9 cellular contexts compared by ENCODE assay signal in the genomic region with DNA sequence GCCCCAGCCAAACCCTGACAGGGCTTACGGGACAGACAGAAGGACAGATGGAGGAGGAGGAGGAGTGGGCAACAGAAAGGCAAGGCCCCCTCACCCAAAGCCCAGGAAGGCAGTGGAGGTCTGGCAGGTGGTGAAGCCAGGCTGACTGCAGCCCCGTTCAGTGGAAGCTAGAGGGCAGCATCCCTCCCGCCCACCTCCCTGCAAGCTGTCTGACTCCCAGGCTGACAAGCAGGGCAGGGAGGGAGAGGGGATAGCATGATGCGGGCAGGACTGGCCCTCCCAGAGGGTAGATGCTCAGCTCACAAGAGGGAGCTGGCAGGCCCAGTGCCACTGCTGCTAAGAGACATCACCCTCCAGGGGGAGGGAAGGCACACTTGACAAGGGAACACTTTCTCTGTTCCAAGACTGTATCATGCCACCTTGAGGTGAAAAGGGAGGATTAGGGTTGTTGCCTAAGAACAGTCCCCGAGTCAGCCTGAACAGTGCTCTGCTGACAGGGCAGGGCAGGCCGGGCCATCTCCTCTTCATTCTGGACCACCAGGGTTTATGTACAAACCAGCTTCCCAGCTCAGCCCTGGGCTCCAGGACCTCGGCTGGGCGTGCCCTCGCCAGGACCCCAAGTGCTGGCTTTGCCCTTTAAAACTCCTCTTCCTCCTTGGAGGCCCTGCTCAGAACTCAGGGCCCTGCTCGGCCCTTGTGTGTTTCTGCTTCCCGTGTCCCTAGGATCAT.
A peak's percentile ranks its signal among the peaks of the same experiment; 100 is the strongest.
DNase-seq lines count a peak whose midpoint lies in the region; ATAC-seq and TF ChIP-seq lines count a peak whose summit lies in the region.
"Had no signal": no experiment of that assay in that cellular context is flagged by ENCODE, and none has a peak within 500 bp of the region (broad histone marks: within the 10 kb centered on the region; RNA-seq: fewer than 3 reads in every experiment).

No MANE protein-coding gene starts in this region.

- peak overlapping the region in 3 of 4 donors; percentile 45 to 90 (median 70) for H3K27ac ChIP-seq in tibial nerve

- peak; percentile 80 for DNase-seq in AG20443 (ENCODE audit: low spot score)
- DNase-seq in NCI-H2196 (lab: John Stamatoyannopoulos, UW; ENCODE audit: unreplicated experiment) = peak; percentile 20
- DNase-seq in activated CD4-positive, alpha-beta memory T cell treated with anti-CD3 and anti-CD28 coated beads for 36 hours = peak; percentile 76
- peak; percentile 20 for DNase-seq in epithelial cell of proximal tubule (ENCODE audit: low read depth)
- peak in 1 of 2 donors; percentile 15 for DNase-seq in tibial nerve (ENCODE audit: low spot score in 2 of 2)

- TF ChIP-seq EP300 in tibial nerve (IDR thresholded peaks at IDR 0.05) = no peak

- H3K36me3 ChIP-seq in tibial nerve = peaks cover 0 to 13% (median 0%) of the 10 kb centered on the region in 3 donors

- intact Hi-C loops in activated CD4-positive, alpha-beta memory T cell treated with anti-CD3 and anti-CD28 coated beads for 36 hours (cut with micrococcal nuclease) = loop anchor here (1.0 to 5.0 kb wide), 3 partner anchors 52 to 257 kb away; no protein-coding TSS in a partner anchor

- CTCF ChIA-PET in activated CD4-positive, alpha-beta memory T cell treated with anti-CD3 and anti-CD28 coated beads for 36 hours (lab: Charles Lee) = interaction anchor here (0.6 to 3.3 kb wide), 37 partner anchors 9 to 257 kb away, joined by 3 to 22 read pairs (median 4); partner anchors contain the start of gene CSGALNACT2

- no peak for TF ChIP-seq POLR2A in tibial nerve (IDR thresholded peaks at IDR 0.05)

- POLR2A ChIA-PET in activated CD4-positive, alpha-beta memory T cell treated with anti-CD3 and anti-CD28 coated beads for 36 hours (lab: Charles Lee) = no interaction called here

- H3K36me3 Mint-ChIP-seq in activated CD4-positive, alpha-beta memory T cell treated with anti-CD3 and anti-CD28 coated beads for 36 hours = no peaks in the 10 kb centered on the region
- H3K36me3 Mint-ChIP-seq in nephron (ENCODE audit: low read depth) = no peaks in the 10 kb centered on the region
- H3K36me3 Mint-ChIP-seq: IgD-negative memory B cell had no signal

- peaks cover 0 to 46% (median 19%) of the 10 kb centered on the region in 4 donors for H3K4me1 ChIP-seq in tibial nerve

- no peak overlapping the region for H3K4me3 ChIP-seq in epithelial cell of proximal tubule (ENCODE audit: low read depth, low read length)
- H3K4me3 ChIP-seq in tibial nerve = no peak overlapping the region

- H3K4me1 Mint-ChIP-seq in activated CD4-positive, alpha-beta memory T cell treated with anti-CD3 and anti-CD28 coated beads for 36 hours (ENCODE audit: low read depth) = peaks cover 6% of the 10 kb centered on the region
- H3K4me1 Mint-ChIP-seq in nephron = no peaks in the 10 kb centered on the region

- no peaks in the 10 kb centered on the region for H3K9me3 ChIP-seq in tibial nerve

- no peak overlapping the region for H3K4me3 Mint-ChIP-seq in activated CD4-positive, alpha-beta memory T cell treated with anti-CD3 and anti-CD28 coated beads for 36 hours
- no peak overlapping the region for H3K4me3 Mint-ChIP-seq in nephron

- H3K27me3 ChIP-seq in tibial nerve = no peaks in the 10 kb centered on the region

- TF ChIP-seq CTCF in epithelial cell of proximal tubule (conservative IDR thresholded peaks at IDR 0.05; ENCODE audit: low read depth, low read length) (peak; percentile 79), nephron (IDR thresholded peaks at IDR 0.05; ENCODE audit: unreplicated experiment in 3 of 3) (peak; percentile 73 to 77 (median 74)), tibial nerve (IDR thresholded peaks at IDR 0.05) (peak; percentile 56 to 74 (median 70))

- ATAC-seq in GM18508 (IDR thresholded peaks at IDR 0.05; ENCODE audit: insufficient read depth, unreplicated experiment) (peak; percentile 64), HG02870 (IDR thresholded peaks at IDR 0.05; ENCODE audit: unreplicated experiment) (peak; percentile 39)

- H3K27me3 Mint-ChIP-seq in activated CD4-positive, alpha-beta memory T cell treated with anti-CD3 and anti-CD28 coated beads for 36 hours = no peaks in the 10 kb centered on the region
- no peaks in the 10 kb centered on the region for H3K27me3 Mint-ChIP-seq in nephron (ENCODE audit: low read depth)
- H3K27me3 Mint-ChIP-seq: IgD-negative memory B cell had no signal

- H3K27ac Mint-ChIP-seq in activated CD4-positive, alpha-beta memory T cell treated with anti-CD3 and anti-CD28 coated beads for 36 hours = no peak overlapping the region
- no peak overlapping the region for H3K27ac Mint-ChIP-seq in nephron

- 57 to 66% methylated on average over 9 to 10 of the region's 11 CpGs for WGBS in tibial nerve, 2 donors

- H3K9me3 Mint-ChIP-seq in activated CD4-positive, alpha-beta memory T cell treated with anti-CD3 and anti-CD28 coated beads for 36 hours = no peaks in the 10 kb centered on the region
- no peaks in the 10 kb centered on the region for H3K9me3 Mint-ChIP-seq in nephron
- H3K9me3 Mint-ChIP-seq: IgD-negative memory B cell had no signal
